18 cellular contexts compared by ENCODE assay signal in genomic region chr6:3609388-3609787, GRCh38.
"Had no signal": no experiment of that assay in that cellular context is flagged by ENCODE, and none has a peak within 500 bp of the region (broad histone marks: within the 10 kb centered on the region; RNA-seq: fewer than 3 reads in every experiment).

No MANE protein-coding gene starts in this region.

- H3K36me3 ChIP-seq: breast epithelium, esophagus muscularis mucosa, gastrocnemius medialis, thoracic aorta had no signal

- H3K27ac Mint-ChIP-seq: activated CD8-positive, alpha-beta T cell treated with anti-CD3 and anti-CD28 coated beads, Interleukin-2, amount 10 ng/mL, durations not matched to agents 7 days and 5 days; activated naive CD8-positive, alpha-beta T cell treated with anti-CD3 and anti-CD28 coated beads for 36 hours; nephron progenitor cell had no signal

- H3K27ac ChIP-seq: esophagus muscularis mucosa, gastrocnemius medialis, thoracic aorta had no signal

- DNase-seq: activated CD4-positive, alpha-beta T cell treated with anti-CD3 and anti-CD28 coated beads for 1 hour; activated CD4-positive, alpha-beta T cell treated with anti-CD3 and anti-CD28 coated beads, Interleukin-2, amount 50 U/mL, for 1 hour; activated naive CD4-positive, alpha-beta T cell treated with Interleukin-2 at 50 U/mL for 16 hours; activated naive CD8-positive, alpha-beta T cell treated with anti-CD3 and anti-CD28 coated beads for 36 hours; activated T-cell treated with anti-CD3 and anti-CD28 coated beads, Interleukin-2, amount 50 U/mL, for 48 hours; dorsolateral prefrontal cortex; gastrocnemius medialis; left cardiac atrium; nephron progenitor cell; occipital lobe; stimulated activated CD4-positive, alpha-beta T cell treated with anti-CD3 and anti-CD28 coated beads, Interleukin-4, amount 100 ng/mL, for 24 hours; stimulated activated naive CD4-positive, alpha-beta T cell treated with Interleukin-2 at 50 U/mL for 16 hours had no signal

- H3K4me1 Mint-ChIP-seq: activated naive CD8-positive, alpha-beta T cell treated with anti-CD3 and anti-CD28 coated beads for 36 hours; central memory CD8-positive, alpha-beta T cell had no signal

- H3K4me3 ChIP-seq: breast epithelium, dorsolateral prefrontal cortex, esophagus muscularis mucosa, gastrocnemius medialis, thoracic aorta had no signal

- H3K4me1 ChIP-seq: breast epithelium had no signal

- H3K27me3 Mint-ChIP-seq: type B pancreatic cell had no signal

- H3K4me3 Mint-ChIP-seq: activated CD8-positive, alpha-beta T cell treated with anti-CD3 and anti-CD28 coated beads, Interleukin-2, amount 10 ng/mL, durations not matched to agents 7 days and 5 days; activated naive CD8-positive, alpha-beta T cell treated with anti-CD3 and anti-CD28 coated beads for 36 hours; central memory CD8-positive, alpha-beta T cell; nephron progenitor cell had no signal

- H3K27me3 ChIP-seq: breast epithelium, dorsolateral prefrontal cortex, esophagus muscularis mucosa, gastrocnemius medialis had no signal

- H3K9me3 ChIP-seq: breast epithelium, esophagus muscularis mucosa, gastrocnemius medialis, thoracic aorta had no signal

- H3K36me3 Mint-ChIP-seq: activated naive CD8-positive, alpha-beta T cell treated with anti-CD3 and anti-CD28 coated beads for 36 hours; type B pancreatic cell had no signal

- H3K9me3 Mint-ChIP-seq: activated naive CD8-positive, alpha-beta T cell treated with anti-CD3 and anti-CD28 coated beads for 36 hours; central memory CD8-positive, alpha-beta T cell; nephron progenitor cell had no signal
